8 cellular contexts compared by ENCODE assay signal in genomic region chr7:103344453-103345149, GRCh38. TPM values are rescaled to one million over a fixed set of nuclear protein-coding genes. Genes with fewer than 3 reads are reported as not detected.
DNase-seq lines count a peak whose midpoint lies in the region; ATAC-seq, FAIRE-seq and TF ChIP-seq lines count a peak whose summit lies in the region.

Gene DNAJC2 (minus strand): TSS chr7:103344767. CDS start chr7:103344622, 145 bp downstream.

- no peak for FAIRE-seq in bronchial epithelial cell (lab: Jason Lieb, UNC)

- H3K4me3 ChIP-seq in bronchial epithelial cell (ENCODE audit: low read depth, low read length) = peak within 1 kb of the TSS; percentile 89

- POLR2A ChIA-PET in WTC11 (lab: Charles Lee) = interaction anchor here (0.6 kb wide), 1 partner anchor 12 kb away, joined by 3 read pairs; no protein-coding TSS in a partner anchor

- H3K27ac Mint-ChIP-seq in WTC11 (peak within 1 kb of the TSS; percentile 97), immature natural killer cell (peak within 1 kb of the TSS; percentile 94 to 99 (median 98))

- H3K27me3 ChIP-seq in bronchial epithelial cell (ENCODE audit: control insufficient read depth, insufficient read depth, low read length) = no peaks in the 10 kb centered on the region

- H3K27me3 Mint-ChIP-seq in WTC11 (ENCODE audit: low read depth) (no peaks in the 10 kb centered on the region), immature natural killer cell (ENCODE audit: low read depth in 3 of 3) (peaks cover 4 to 10% (median 9%) of the 10 kb centered on the region in 3 donors)

- ATAC-seq in GM18907 (IDR thresholded peaks at IDR 0.05; ENCODE audit: unreplicated experiment) (peak; percentile 84), HG03159 (IDR thresholded peaks at IDR 0.05; ENCODE audit: unreplicated experiment) (peak; percentile 70), WTC11 (peak; percentile 93)

- H3K4me3 Mint-ChIP-seq in WTC11 (peak within 1 kb of the TSS; percentile 85), immature natural killer cell (peak within 1 kb of the TSS; percentile 97 to 99 (median 97))

- TF ChIP-seq CTCF in WTC11 (IDR thresholded peaks at IDR 0.05) (no peak), bronchial epithelial cell (IDR thresholded peaks at IDR 0.05; ENCODE audit: insufficient read depth, low read length, severe bottlenecking) (no peak)

- CTCF ChIA-PET in WTC11 (lab: Charles Lee) = no interaction called here

- peaks cover 4% of the 10 kb centered on the region for H3K36me3 ChIP-seq in bronchial epithelial cell (ENCODE audit: control insufficient read depth, insufficient read depth, low read length)

- no peaks in the 10 kb centered on the region for H3K9me3 Mint-ChIP-seq in WTC11
- H3K9me3 Mint-ChIP-seq in immature natural killer cell = no peaks in the 10 kb centered on the region

- H3K4me1 Mint-ChIP-seq in WTC11 (peaks cover 17% of the 10 kb centered on the region), immature natural killer cell (peaks cover 59 to 88% of the 10 kb centered on the region in 2 donors)

- DNase-seq in AG08395 (ENCODE audit: low spot score) (peak; percentile 94), NCI-H2227 (lab: John Stamatoyannopoulos, UW; ENCODE audit: unreplicated experiment) (peak; percentile 96), WTC11 (ENCODE audit: low spot score) (peak; percentile 80), bronchial epithelial cell (ENCODE audit: low read depth) (peak; percentile 82), immature natural killer cell (peak; percentile 85 to 89 (median 87)), smooth muscle cell of the brain vasculature (ENCODE audit: low read depth, low spot score) (peak; percentile 78)

- H3K36me3 Mint-ChIP-seq in WTC11 (peaks cover 27% of the 10 kb centered on the region), immature natural killer cell (peaks cover 0 to 15% (median 8%) of the 10 kb centered on the region in 3 donors)

TF ChIP-seq in WTC11, 78 proteins besides CTCF, POLR2A, EP300 and RAD21 (continues in another document):
- TF ChIP-seq TCF7 (CRISPR knock-in tag; IDR thresholded peaks at IDR 0.05; ENCODE audit: low read depth) (no peak), SMAD3 (CRISPR knock-in tag; IDR thresholded peaks at IDR 0.05; ENCODE audit: borderline replicate concordance) (peak; percentile 87; the same call in 1 of the 2 replicates), ZNF416 (CRISPR knock-in tag; IDR thresholded peaks at IDR 0.05) (no peak), ZNF425 (CRISPR knock-in tag; conservative IDR thresholded peaks at IDR 0.05) (no peak), PREB (CRISPR knock-in tag; IDR thresholded peaks at IDR 0.05; ENCODE audit: borderline replicate concordance) (0 out of 2 replicates have a peak, but pooled peaks have one; percentile 46), IRF1 (CRISPR knock-in tag; IDR thresholded peaks at IDR 0.05) (no peak), MYBL2 (CRISPR knock-in tag; IDR thresholded peaks at IDR 0.05) (0 out of 2 replicates have a peak, but pooled peaks have one; percentile 32), ATF1 (CRISPR knock-in tag; IDR thresholded peaks at IDR 0.05) (no peak), SP1 (CRISPR knock-in tag; conservative IDR thresholded peaks at IDR 0.05) (peak; percentile 73), ZBTB21 (CRISPR knock-in tag; IDR thresholded peaks at IDR 0.05; ENCODE audit: borderline replicate concordance) (no peak), GTF2I (CRISPR knock-in tag; conservative IDR thresholded peaks at IDR 0.05) (no peak), E2F1 (CRISPR knock-in tag; IDR thresholded peaks at IDR 0.05) (no peak)
- TF ChIP-seq, protein P1, sequence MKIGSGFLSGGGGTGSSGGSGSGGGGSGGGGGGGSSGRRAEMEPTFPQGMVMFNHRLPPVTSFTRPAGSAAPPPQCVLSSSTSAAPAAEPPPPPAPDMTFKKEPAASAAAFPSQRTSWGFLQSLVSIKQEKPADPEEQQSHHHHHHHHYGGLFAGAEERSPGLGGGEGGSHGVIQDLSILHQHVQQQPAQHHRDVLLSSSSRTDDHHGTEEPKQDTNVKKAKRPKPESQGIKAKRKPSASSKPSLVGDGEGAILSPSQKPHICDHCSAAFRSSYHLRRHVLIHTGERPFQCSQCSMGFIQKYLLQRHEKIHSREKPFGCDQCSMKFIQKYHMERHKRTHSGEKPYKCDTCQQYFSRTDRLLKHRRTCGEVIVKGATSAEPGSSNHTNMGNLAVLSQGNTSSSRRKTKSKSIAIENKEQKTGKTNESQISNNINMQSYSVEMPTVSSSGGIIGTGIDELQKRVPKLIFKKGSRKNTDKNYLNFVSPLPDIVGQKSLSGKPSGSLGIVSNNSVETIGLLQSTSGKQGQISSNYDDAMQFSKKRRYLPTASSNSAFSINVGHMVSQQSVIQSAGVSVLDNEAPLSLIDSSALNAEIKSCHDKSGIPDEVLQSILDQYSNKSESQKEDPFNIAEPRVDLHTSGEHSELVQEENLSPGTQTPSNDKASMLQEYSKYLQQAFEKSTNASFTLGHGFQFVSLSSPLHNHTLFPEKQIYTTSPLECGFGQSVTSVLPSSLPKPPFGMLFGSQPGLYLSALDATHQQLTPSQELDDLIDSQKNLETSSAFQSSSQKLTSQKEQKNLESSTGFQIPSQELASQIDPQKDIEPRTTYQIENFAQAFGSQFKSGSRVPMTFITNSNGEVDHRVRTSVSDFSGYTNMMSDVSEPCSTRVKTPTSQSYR (CRISPR knock-in tag; IDR thresholded peaks at IDR 0.05) = no peak
- TF ChIP-seq, protein P2, sequence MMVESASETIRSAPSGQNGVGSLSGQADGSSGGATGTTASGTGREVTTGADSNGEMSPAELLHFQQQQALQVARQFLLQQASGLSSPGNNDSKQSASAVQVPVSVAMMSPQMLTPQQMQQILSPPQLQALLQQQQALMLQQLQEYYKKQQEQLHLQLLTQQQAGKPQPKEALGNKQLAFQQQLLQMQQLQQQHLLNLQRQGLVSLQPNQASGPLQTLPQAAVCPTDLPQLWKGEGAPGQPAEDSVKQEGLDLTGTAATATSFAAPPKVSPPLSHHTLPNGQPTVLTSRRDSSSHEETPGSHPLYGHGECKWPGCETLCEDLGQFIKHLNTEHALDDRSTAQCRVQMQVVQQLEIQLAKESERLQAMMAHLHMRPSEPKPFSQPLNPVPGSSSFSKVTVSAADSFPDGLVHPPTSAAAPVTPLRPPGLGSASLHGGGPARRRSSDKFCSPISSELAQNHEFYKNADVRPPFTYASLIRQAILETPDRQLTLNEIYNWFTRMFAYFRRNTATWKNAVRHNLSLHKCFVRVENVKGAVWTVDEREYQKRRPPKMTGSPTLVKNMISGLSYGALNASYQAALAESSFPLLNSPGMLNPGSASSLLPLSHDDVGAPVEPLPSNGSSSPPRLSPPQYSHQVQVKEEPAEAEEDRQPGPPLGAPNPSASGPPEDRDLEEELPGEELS (CRISPR knock-in tag; IDR thresholded peaks at IDR 0.05) = 0 out of 2 replicates have a peak, but pooled peaks have one; percentile 43
- TF ChIP-seq, protein P3, sequence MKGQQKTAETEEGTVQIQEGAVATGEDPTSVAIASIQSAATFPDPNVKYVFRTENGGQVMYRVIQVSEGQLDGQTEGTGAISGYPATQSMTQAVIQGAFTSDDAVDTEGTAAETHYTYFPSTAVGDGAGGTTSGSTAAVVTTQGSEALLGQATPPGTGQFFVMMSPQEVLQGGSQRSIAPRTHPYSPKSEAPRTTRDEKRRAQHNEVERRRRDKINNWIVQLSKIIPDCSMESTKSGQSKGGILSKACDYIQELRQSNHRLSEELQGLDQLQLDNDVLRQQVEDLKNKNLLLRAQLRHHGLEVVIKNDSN (CRISPR knock-in tag; IDR thresholded peaks at IDR 0.05) = peak; percentile 61; the same call in 1 of the 2 replicates

RNA-seq across cellular contexts. Expression of gene DNAJC2, which starts in this region (rescaled TPM):
- total RNA-seq in WTC11 (2021) (30.5 to 39.7 TPM (median 31.3 TPM) in 3 replicates), bronchial epithelial cell (16.8 and 18.7 TPM in 2 replicates)
- 10 to 100 TPM in 2 of 3 donors, 1 to 10 TPM in 1; 6.8 to 23.2 (median 15.1) TPM for polyA plus RNA-seq in immature natural killer cell

Comparison
In these comparisons a context has a peak if more than half of its experiments do, and no peak if none do; other contexts are left out.
1. Peak in every context shown above with its lines: DNase-seq, ATAC-seq and H3K4me3 ChIP-seq.